Comparison of ENCODE assay signal across 9 cellular contexts in genomic region chr3:148992635-148993230, GRCh38. TPM values are rescaled to one million over a fixed set of nuclear protein-coding genes. Genes with fewer than 3 reads are reported as not detected.
DNase-seq lines count a peak whose midpoint lies in the region; ATAC-seq and TF ChIP-seq lines count a peak whose summit lies in the region.
"Had no signal": no experiment of that assay in that cellular context is flagged by ENCODE, and none has a peak within 500 bp of the region (broad histone marks: within the 10 kb centered on the region; RNA-seq: fewer than 3 reads in every experiment).

No MANE protein-coding gene starts in this region.

- no peak overlapping the region for H3K9ac ChIP-seq in HUES48 (ENCODE audit: low read depth, low read length)

- H3K27me3 Mint-ChIP-seq in naive thymus-derived CD4-positive, alpha-beta T cell = peaks cover 0 to under 1% (median 0%) of the 10 kb centered on the region in 5 donors

- peak overlapping the region in 8 of 9 donors; percentile 65 to 87 (median 80) for H3K27ac Mint-ChIP-seq in naive thymus-derived CD4-positive, alpha-beta T cell

- no peaks in the 10 kb centered on the region for H3K9me3 ChIP-seq in HUES48 (ENCODE audit: control insufficient read depth, insufficient read depth, low read length)
- no peaks in the 10 kb centered on the region for H3K9me3 ChIP-seq in naive thymus-derived CD4-positive, alpha-beta T cell (ENCODE audit: control insufficient read depth in 2 of 3, low read length in 3 of 3)

- H3K4me3 Mint-ChIP-seq in naive thymus-derived CD4-positive, alpha-beta T cell = peak overlapping the region; percentile 70 to 91 (median 87)

- no peaks in the 10 kb centered on the region for H3K9me3 Mint-ChIP-seq in naive thymus-derived CD4-positive, alpha-beta T cell

- POLR2A ChIA-PET in naive thymus-derived CD4-positive, alpha-beta T cell (lab: Charles Lee) = interaction anchor here (1.1 to 2.1 kb wide), 4 partner anchors 10 to 137 kb away, joined by 3 to 9 read pairs (median 4); partner anchors contain the start of gene HLTF

- peaks cover 27% of the 10 kb centered on the region for H3K36me3 ChIP-seq in HUES48 (ENCODE audit: control insufficient read depth, insufficient read depth, low read length)
- peaks cover 0 to 10% (median 0%) of the 10 kb centered on the region in 3 experiments for H3K36me3 ChIP-seq in naive thymus-derived CD4-positive, alpha-beta T cell (ENCODE audit: control insufficient read depth in 2 of 3, insufficient read depth in 3 of 3, low read length in 3 of 3)

- peaks cover 11% of the 10 kb centered on the region for H3K27me3 ChIP-seq in HUES48 (ENCODE audit: control insufficient read depth, insufficient read depth, low read length)
- H3K27me3 ChIP-seq in naive thymus-derived CD4-positive, alpha-beta T cell (ENCODE audit: control insufficient read depth in 2 of 2, insufficient read depth in 2 of 2, low read length in 2 of 2) = no peaks in the 10 kb centered on the region

- peak overlapping the region; percentile 67 for H3K4me3 ChIP-seq in AG09309 (ENCODE audit: control insufficient read depth, low read depth, low read length)
- peak overlapping the region; percentile 69 for H3K4me3 ChIP-seq in HUES48 (ENCODE audit: low read depth, low read length)
- H3K4me3 ChIP-seq in cardiac fibroblast (replicated peaks in 1 of 2; ENCODE audit: low read depth in 2 of 2, low read length in 2 of 2) = peak overlapping the region; percentile 68 to 79
- H3K4me3 ChIP-seq in naive thymus-derived CD4-positive, alpha-beta T cell (ENCODE audit: low read length) = peak overlapping the region; percentile 77

- H3K27ac ChIP-seq in HUES48 (ENCODE audit: low read depth, low read length) = no peak overlapping the region
- peak overlapping the region; percentile 76 for H3K27ac ChIP-seq in naive thymus-derived CD4-positive, alpha-beta T cell (ENCODE audit: low read depth, low read length)

- DNase-seq in AG09309 (ENCODE audit: low read depth) = no peak
- no peak for DNase-seq in cardiac fibroblast (ENCODE audit: low read depth in 2 of 2)
- no peak for DNase-seq in naive thymus-derived CD4-positive, alpha-beta T cell
- no peak for DNase-seq in hepatic stellate cell (ENCODE audit: low spot score)
- DNase-seq in putamen (ENCODE audit: low spot score) = no peak
- DNase-seq: kidney glomerular epithelial cell had no signal

- CTCF ChIA-PET in naive thymus-derived CD4-positive, alpha-beta T cell (lab: Charles Lee) = interaction anchor here (0.7 kb wide), 1 partner anchor 19 kb away, joined by 3 read pairs; no protein-coding TSS in a partner anchor

- peaks cover 13% of the 10 kb centered on the region for H3K4me1 ChIP-seq in HUES48 (ENCODE audit: control insufficient read depth, insufficient read depth, low read length)
- H3K4me1 ChIP-seq in naive thymus-derived CD4-positive, alpha-beta T cell (ENCODE audit: control insufficient read depth in 2 of 2, insufficient read depth in 2 of 2, low read length in 2 of 2) = peaks cover 8 to 16% of the 10 kb centered on the region in 2 donors

- TF ChIP-seq CTCF in AG09309 (IDR thresholded peaks at IDR 0.05; ENCODE audit: control insufficient read depth, insufficient read depth, low read depth, low read length, missing control alignments) (no peak), cardiac fibroblast (IDR thresholded peaks at IDR 0.05; ENCODE audit: low read depth, low read length) (no peak)

- H3K36me3 Mint-ChIP-seq in naive thymus-derived CD4-positive, alpha-beta T cell = peaks cover 0 to 31% (median 14%) of the 10 kb centered on the region in 5 donors

- intact Hi-C loops in naive thymus-derived CD4-positive, alpha-beta T cell (cut with micrococcal nuclease) = loop anchor here (5.0 to 10.0 kb wide), 5 partner anchors 35 to 1772 kb away; partner anchors contain the start of genes COMMD2 (in 1 of the 2), ERICH6 (in 1 of the 2) and SIAH2 (in 1 of the 2)

- peaks cover 5 to 44% (median 30%) of the 10 kb centered on the region in 7 donors for H3K4me1 Mint-ChIP-seq in naive thymus-derived CD4-positive, alpha-beta T cell

- no peak for ATAC-seq in naive thymus-derived CD4-positive, alpha-beta T cell
- ATAC-seq in HG03097 (IDR thresholded peaks at IDR 0.05; ENCODE audit: low FRiP score, unreplicated experiment) = no peak
- no peak for ATAC-seq in HG03025 (IDR thresholded peaks at IDR 0.05; ENCODE audit: low FRiP score, unreplicated experiment)

RNA-seq across cellular contexts. Expression of gene GYG1, which starts 1.4 kb away (rescaled TPM):
- total RNA-seq in naive thymus-derived CD4-positive, alpha-beta T cell = 10 to 100 TPM; 15.5 to 39.3 (median 16.2) TPM
- 10 to 100 TPM; 28.9 to 34.7 TPM for polyA plus RNA-seq in naive thymus-derived CD4-positive, alpha-beta T cell
